ENCODE assay signal across 8 cellular contexts in the genomic region with DNA sequence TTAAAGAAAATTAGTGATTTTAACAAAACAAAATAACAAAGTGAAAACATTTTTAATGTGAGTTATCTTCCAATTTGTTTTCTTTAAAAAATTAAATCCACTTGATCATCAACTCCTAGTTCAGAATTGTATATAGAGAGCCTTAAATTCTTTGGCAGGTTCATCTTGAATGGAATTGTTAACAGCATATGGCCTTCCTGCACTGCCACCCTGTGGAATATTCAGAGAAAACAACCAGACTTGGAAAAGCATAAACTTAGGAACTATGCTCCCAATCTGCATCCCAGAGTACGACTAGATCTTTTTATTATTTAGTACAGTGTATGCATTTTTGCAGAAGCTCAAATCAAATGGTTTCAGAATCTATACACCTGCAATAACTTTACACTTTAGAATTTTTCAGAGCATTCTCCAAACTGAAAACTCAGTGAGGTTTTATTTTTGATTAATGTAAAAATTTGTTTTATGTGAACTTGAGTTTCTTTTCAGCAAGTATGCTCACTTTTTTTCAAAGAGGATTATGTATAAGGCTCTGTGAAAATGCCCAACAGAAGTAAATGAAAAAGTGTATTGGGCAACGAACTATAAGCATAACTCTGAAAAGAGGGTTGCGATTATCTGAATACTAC. TPM values are rescaled to one million over a fixed set of nuclear protein-coding genes. Genes with fewer than 3 reads are reported as not detected.
DNase-seq lines count a peak whose midpoint lies in the region; ATAC-seq, FAIRE-seq and TF ChIP-seq lines count a peak whose summit lies in the region.

No MANE protein-coding gene starts in this region.

- DNase-seq in BJ (ENCODE audit: low read depth) (no peak), NCI-H2081 (lab: John Stamatoyannopoulos, UW) (peak; percentile 23 to 47), GM12878 (ENCODE audit: low read depth, low spot score) (no peak), iris pigment epithelial cell (ENCODE audit: low read depth) (peak; percentile 66), transverse colon (peak; percentile 28)

- in situ Hi-C loops in GM12878 (cut with MboI) (loop anchor here (5.0 to 10.0 kb wide), 4 partner anchors 197 to 810 kb away; no protein-coding TSS in a partner anchor), transverse colon (cut with MboI; ENCODE audit: low pct_ligation_motif_present in 1 of 4, low pct_unique_long_range_greater_than_20kb in 1 of 4, low sequenced_read_pairs in 3 of 4) (loop anchor here (10.0 to 25.0 kb wide), 6 partner anchors 220 to 340 kb away; no protein-coding TSS in a partner anchor)

- no peaks in the 10 kb centered on the region for H3K4me1 ChIP-seq in GM12878 (ENCODE audit: control insufficient read depth, insufficient read depth, low read length)
- H3K4me1 ChIP-seq in transverse colon, result peaks cover 7 to 14% (median 10%) of the 10 kb centered on the region in 4 donors

- CTCF ChIA-PET in BJ (lab: Yijun Ruan, JAX), result interaction anchor here (0.6 to 9.8 kb wide), 10 partner anchors 73 to 351 kb away, joined by 3 to 115 read pairs (median 4); no protein-coding TSS in a partner anchor
- CTCF ChIA-PET in GM12878 (lab: Yijun Ruan, JAX), result interaction anchor here (0.6 to 6.3 kb wide), 23 partner anchors 10 to 809 kb away, joined by 3 to 57 read pairs (median 4); no protein-coding TSS in a partner anchor

- peak; percentile 56 for ATAC-seq in GM18511 (IDR thresholded peaks at IDR 0.05; ENCODE audit: unreplicated experiment)
- ATAC-seq in GM12878, result peak; percentile 64
- ATAC-seq in HG02588 (IDR thresholded peaks at IDR 0.05; ENCODE audit: unreplicated experiment), result no peak
- ATAC-seq in GM21447 (IDR thresholded peaks at IDR 0.05; ENCODE audit: unreplicated experiment), result no peak

- H4K20me1 ChIP-seq in GM12878 (ENCODE audit: control insufficient read depth, insufficient read depth), result no peaks in the 10 kb centered on the region

- intact Hi-C loops in GM12878 (cut with micrococcal nuclease; ENCODE audit: unreplicated experiment), result loop anchor here (1.0 to 5.0 kb wide), 7 partner anchors 82 to 807 kb away; no protein-coding TSS in a partner anchor
- intact Hi-C loops in transverse colon (cut with DNase I; ENCODE audit: low total_unique reads), result loop anchor here (10.0 kb wide), 1 partner anchor 320 kb away; no protein-coding TSS in a partner anchor

- H2AFZ ChIP-seq in GM12878 (ENCODE audit: control insufficient read depth, low read depth, low read length), result no peak overlapping the region

- no peak overlapping the region for H3K4me2 ChIP-seq in GM12878 (ENCODE audit: control insufficient read depth, insufficient read depth)

- RAD21 ChIA-PET in GM12878 (lab: Charles Lee; ENCODE audit: unreplicated experiment), result interaction anchor here (0.8 to 4.0 kb wide), 9 partner anchors 9 to 338 kb away, joined by 3 to 44 read pairs (median 4); no protein-coding TSS in a partner anchor

- peak; percentile 93 for TF ChIP-seq RAD21 in GM12878 (IDR thresholded peaks at IDR 0.05; ENCODE audit: insufficient read depth, low read depth, low read length)

- H3K9ac ChIP-seq in GM12878 (ENCODE audit: control insufficient read depth, insufficient read depth, low read length), result no peak overlapping the region

- H3K27ac ChIP-seq in GM12878 (ENCODE audit: control insufficient read depth, insufficient read depth) (no peak overlapping the region), transverse colon (no peak overlapping the region)

- POLR2A ChIA-PET in BJ (lab: Charles Lee) (no interaction called here), GM12878 (lab: Charles Lee) (no interaction called here)

- TF ChIP-seq POLR2A in GM12878 (IDR thresholded peaks at IDR 0.05; ENCODE audit: low read depth, low read length) (no peak), transverse colon (IDR thresholded peaks at IDR 0.05) (no peak)

- no TSS peak for BruUV-seq in GM12878 (replicated peaks; lab: Mats Ljungman, UMichigan)

- H3K9me3 ChIP-seq in GM12878 (replicated peaks; ENCODE audit: control insufficient read depth, insufficient read depth, low read length) (no peaks in the 10 kb centered on the region), transverse colon (no peaks in the 10 kb centered on the region)

- FAIRE-seq in GM12878 (lab: Jason Lieb, UNC), result no peak

- TF ChIP-seq CTCF in BJ (IDR thresholded peaks at IDR 0.05; ENCODE audit: insufficient read depth, low read depth, low read length), result peak; percentile 57
- peak; percentile 42 to 69 (median 46); a peak in 5 of 6 replicates for TF ChIP-seq CTCF in GM12878 (IDR thresholded peaks at IDR 0.05 in 2 of 3, conservative IDR thresholded peaks at IDR 0.05 in 1 of 3; ENCODE audit: control insufficient read depth in 2 of 3, extremely low read depth in 1 of 3, insufficient read depth in 1 of 3, low read depth in 3 of 3, low read length in 3 of 3)
- TF ChIP-seq CTCF in transverse colon (IDR thresholded peaks at IDR 0.05), result peak; percentile 60 to 77 (median 64)

- 63% methylated on average over 3 of the region's 3 CpGs for WGBS in GM12878 (ENCODE audit: insufficient coverage, insufficient replicate concordance, low lambda C conversion rate, missing lambda C conversion rate)
- WGBS in transverse colon (ENCODE audit: low coverage in 1 of 2), 2 donors, result 52 to 62% methylated on average over 3 of the region's 3 CpGs

- SMC1A ChIA-PET in GM12878 (lab: Charles Lee; ENCODE audit: uncharacterized antibody, unreplicated experiment), result interaction anchor here (0.8 to 2.8 kb wide), 12 partner anchors 9 to 549 kb away, joined by 3 to 29 read pairs (median 8); partner anchors contain the start of gene CCDC6

- H3K36me3 ChIP-seq in BJ (ENCODE audit: control insufficient read depth, insufficient read depth, low read length) (no peaks in the 10 kb centered on the region), GM12878 (ENCODE audit: control insufficient read depth in 2 of 2, insufficient read depth in 2 of 2, low read length in 1 of 2) (no peaks in the 10 kb centered on the region), transverse colon (no peaks in the 10 kb centered on the region)

- H3K27me3 ChIP-seq in BJ (ENCODE audit: control insufficient read depth, insufficient read depth, low read length) (0 out of 2 replicates have a peak, but pooled peaks cover 1% of the 10 kb centered on the region), GM12878 (replicated peaks in 1 of 2; ENCODE audit: control insufficient read depth in 2 of 2, insufficient read depth in 2 of 2, low read length in 1 of 2) (no peaks in the 10 kb centered on the region), transverse colon (no peaks in the 10 kb centered on the region)

- H3K79me2 ChIP-seq in GM12878 (ENCODE audit: control insufficient read depth, insufficient read depth, low read length), result no peaks in the 10 kb centered on the region

- H3K4me3 ChIP-seq in BJ (ENCODE audit: low read depth, low read length) (no peak overlapping the region), GM12878 (no peak overlapping the region), transverse colon (no peak overlapping the region)

- no peak for TF ChIP-seq EP300 in GM12878 (IDR thresholded peaks at IDR 0.05; ENCODE audit: borderline replicate concordance in 1 of 2, control insufficient read depth in 1 of 2, low read depth in 2 of 2, low read length in 2 of 2)
- TF ChIP-seq EP300 in transverse colon (IDR thresholded peaks at IDR 0.05; ENCODE audit: low read depth), result no peak

TF ChIP-seq in GM12878, 131 proteins besides CTCF, POLR2A, EP300 and RAD21:
- TF ChIP-seq YY1 (IDR thresholded peaks at IDR 0.05; ENCODE audit: low read depth, low read length) (0 out of 2 replicates have a peak, but pooled peaks have one; percentile 17), SMC3 (IDR thresholded peaks at IDR 0.05; ENCODE audit: borderline replicate concordance, low read length) (peak; percentile 88), MAX (IDR thresholded peaks at IDR 0.05; ENCODE audit: low read depth, low read length) (no peak)

RNA-seq across cellular contexts. Expression of gene ANK3, which starts 44.9 kb away (rescaled TPM):
- polyA plus RNA-seq in BJ (2011; rRNA removed) (0.09 and 0.13 TPM in 2 replicates), GM12878 (2011; rRNA removed) (0.19 and 0.58 TPM in 2 replicates), GM12878 (2014; fragmentation: Illumina TruSeq; extraction: Trizol) (0.14 and 0.24 TPM in 2 replicates), GM12878 (2014; fragmentation: Nextera tagmentation; extraction: Ambion mirVana) (under 1 TPM; 0.06 to 0.07 TPM), GM12878 (2014; rRNA removed) (0.10 TPM in 1 of 2 replicates, not detected in the other), GM12878 (2016; fragmentation: Nextera tagmentation; extraction: Ambion mirVana) (under 1 TPM in 1 of 2 experiments, not detected in 1; 0.20 TPM)
- polyA minus RNA-seq in BJ (2011; rRNA and poly(A)+ RNA removed), result 0.21 TPM in 1 of 2 replicates, not detected in the other
- total RNA-seq in GM12878 (2013; cell fraction: nucleolus; rRNA removed), result 1.7 and 2.1 TPM in 2 replicates
- total RNA-seq in GM12878 (2014; rRNA removed) (0.11 TPM in 1 of 2 replicates, not detected in the other), GM12878 (2014; rRNA removed; fragmentation: Illumina TruSeq; extraction: Trizol) (0.22 and 0.51 TPM in 2 replicates), GM12878 (2021) (0.58 and 0.82 TPM in 2 replicates), transverse colon (100 to 1,000 TPM in 3 of 4 donors, 10 to 100 TPM in 1; 41.2 to 230 (median 172) TPM)
- 0.10 TPM for polyA plus RNA-seq in GM12878 (2011; ENCODE audit: low read depth)
- polyA plus RNA-seq in GM12878 (2011; cell fraction: cytosol; rRNA removed), result 0.05 and 0.12 TPM in 2 replicates
- 0.25 and 0.28 TPM in 2 replicates for polyA plus RNA-seq in GM12878 (2011; cell fraction: nucleus; rRNA removed)
- polyA plus RNA-seq in GM12878 (2012), result 0.13 and 0.15 TPM in 2 replicates
- 0.29 and 0.46 TPM in 2 replicates for polyA minus RNA-seq in GM12878 (2011; rRNA and poly(A)+ RNA removed)
- polyA minus RNA-seq in GM12878 (2011; cell fraction: cytosol; rRNA and poly(A)+ RNA removed), result not detected in 2 replicates
- polyA minus RNA-seq in GM12878 (2011; cell fraction: nucleus; rRNA and poly(A)+ RNA removed), result 0.48 and 0.96 TPM in 2 replicates

Comparison
In these comparisons a context has a peak if more than half of its experiments do, and no peak if none do; other contexts are left out.
1. DNase-seq: peak in NCI-H2081 (2 of 2), iris pigment epithelial cell (single experiment) and transverse colon (single experiment); none in BJ (single experiment) and GM12878 (single experiment).
2. ATAC-seq: peak in GM18511 (single experiment) and GM12878 (single experiment); none in HG02588 (single experiment) and GM21447 (single experiment).
3. RNA of gene ANK3, which starts 44.9 kb away (total RNA-seq): 41.2 to 230 TPM in transverse colon; 0.11 to 2.1 TPM in GM12878; every median in the first group is over 10 times any median in the second.
4. Peak in every context shown above with its lines, with median percentiles within 50 percentile points of each other: CTCF ChIP-seq.